In the genomic region with DNA sequence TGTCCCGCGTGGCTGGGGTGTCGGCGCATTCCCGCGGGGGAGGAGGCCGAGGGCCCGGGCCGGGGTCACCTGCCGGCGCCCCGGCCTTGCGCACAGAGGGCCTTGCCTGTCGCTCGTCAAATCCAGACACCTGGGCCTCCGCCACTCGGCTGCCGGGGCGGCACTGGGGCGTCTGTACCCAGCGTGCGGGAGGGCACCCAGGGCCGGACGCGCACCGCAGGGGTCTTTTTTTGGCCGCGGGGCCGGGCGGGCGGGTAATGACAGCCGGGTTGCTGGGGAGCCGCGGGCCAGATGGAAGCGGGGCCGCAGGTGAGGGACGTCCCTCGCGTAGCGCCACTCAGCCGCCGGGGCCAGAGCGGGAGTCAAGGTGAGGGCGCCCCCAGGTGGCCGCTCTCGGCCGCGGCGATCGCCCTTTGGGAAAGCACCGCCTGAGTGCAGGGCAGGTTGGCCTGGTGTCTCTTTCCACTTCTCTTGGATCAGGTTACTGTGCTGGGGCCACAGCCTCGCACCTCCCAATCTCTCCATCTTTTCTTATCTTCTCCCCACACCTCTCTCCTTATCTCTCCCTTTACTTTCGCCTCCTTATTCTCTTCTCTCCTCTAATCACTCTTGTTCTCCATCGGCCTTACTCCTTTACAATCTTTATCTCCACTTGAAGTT, we compare ENCODE assay signal across 8 cellular contexts. TPM values are rescaled to one million over a fixed set of nuclear protein-coding genes. Genes with fewer than 3 reads are reported as not detected.
DNase-seq lines count a peak whose midpoint lies in the region; ATAC-seq and TF ChIP-seq lines count a peak whose summit lies in the region.

No MANE protein-coding gene starts in this region.

- WGBS in transverse colon (ENCODE audit: low coverage in 1 of 2), 2 donors = 5 to 22% methylated on average over 4 to 36 of the region's 54 CpGs

- H3K4me1 Mint-ChIP-seq in activated naive CD8-positive, alpha-beta T cell (ENCODE audit: low read depth) = peaks cover 19% of the 10 kb centered on the region

- H3K9me3 Mint-ChIP-seq in activated naive CD8-positive, alpha-beta T cell (ENCODE audit: low read depth) = no peaks in the 10 kb centered on the region

- H3K4me3 ChIP-seq in transverse colon = peak overlapping the region; percentile 28 to 55 (median 40)

- in situ Hi-C loops in transverse colon (cut with MboI; ENCODE audit: low pct_ligation_motif_present in 1 of 4, low pct_unique_long_range_greater_than_20kb in 1 of 4, low sequenced_read_pairs in 3 of 4) = no loop called here

- no peak for TF ChIP-seq EP300 in transverse colon (IDR thresholded peaks at IDR 0.05; ENCODE audit: low read depth)

- H3K27ac ChIP-seq in transverse colon = peak overlapping the region; percentile 84 to 95 (median 88)

- peaks cover 5 to 48% (median 32%) of the 10 kb centered on the region in 4 donors for H3K4me1 ChIP-seq in transverse colon

- no peaks in the 10 kb centered on the region for H3K27me3 Mint-ChIP-seq in activated naive CD8-positive, alpha-beta T cell

- no peaks in the 10 kb centered on the region for H3K36me3 Mint-ChIP-seq in activated naive CD8-positive, alpha-beta T cell

- TF ChIP-seq CTCF in transverse colon (IDR thresholded peaks at IDR 0.05) = peak; percentile 56 to 93 (median 83)

- H3K4me3 Mint-ChIP-seq in activated naive CD8-positive, alpha-beta T cell = peak overlapping the region; percentile 61

- H3K36me3 ChIP-seq in transverse colon = no peaks in the 10 kb centered on the region

- peak; percentile 90 for DNase-seq in COLO668 (lab: John Stamatoyannopoulos, UW; ENCODE audit: unreplicated experiment)
- DNase-seq in SHP77 (lab: John Stamatoyannopoulos, UW) = peak; percentile 56 to 76
- DNase-seq in cardiac septum (ENCODE audit: low spot score) = peak; percentile 91
- DNase-seq in posterior vena cava (ENCODE audit: low spot score) = peak; percentile 93
- peak; percentile 90 for DNase-seq in transverse colon
- no peak for DNase-seq in NCI-H2171 (lab: John Stamatoyannopoulos, UW)

- peak; percentile 62 for ATAC-seq in HG02642 (IDR thresholded peaks at IDR 0.05; ENCODE audit: poor library complexity, unreplicated experiment)

- intact Hi-C loops in cardiac septum (cut with DNase I) (loop anchor here (5.0 kb wide), 1 partner anchor 39 kb away; the partner anchor contains the start of gene ARCN1), posterior vena cava (cut with DNase I) (no loop called here), transverse colon (cut with DNase I; ENCODE audit: low total_unique reads) (no loop called here)

- H3K9me3 ChIP-seq in transverse colon = no peaks in the 10 kb centered on the region

- H3K27ac Mint-ChIP-seq in activated naive CD8-positive, alpha-beta T cell = no peak overlapping the region

- H3K27me3 ChIP-seq in transverse colon = peaks cover 30% of the 10 kb centered on the region

- no peak for TF ChIP-seq POLR2A in transverse colon (IDR thresholded peaks at IDR 0.05)

RNA-seq across cellular contexts. Expression of gene PHLDB1, which starts 3.5 kb away (rescaled TPM):
- total RNA-seq in cardiac septum (155 TPM), posterior vena cava (100 to 1,000 TPM; 155 to 201 TPM), transverse colon (100 to 1,000 TPM in 2 of 4 donors, 10 to 100 TPM in 2; 92.6 to 276 (median 161) TPM)

RNA-seq across cellular contexts. Expression of gene ARCN1, which starts 38.7 kb away (rescaled TPM):
- total RNA-seq in cardiac septum (118 TPM), posterior vena cava (100 to 1,000 TPM; 148 to 176 TPM), transverse colon (10 to 100 TPM; 27.9 to 80.3 (median 61.0) TPM)

RNA-seq across cellular contexts. Expression of gene IFT46, which starts 45.2 kb away (rescaled TPM):
- total RNA-seq in cardiac septum (24.0 TPM), posterior vena cava (10 to 100 TPM; 15.9 TPM), transverse colon (10 to 100 TPM in 3 of 4 donors, 1 to 10 TPM in 1; 4.8 to 20.2 (median 14.8) TPM)
